Comparison of ENCODE assay signal across 23 cellular contexts in genomic region chr3:57170946-57171345, GRCh38. TPM values are rescaled to one million over a fixed set of nuclear protein-coding genes. Genes with fewer than 3 reads are reported as not detected.
"Had no signal": no experiment of that assay in that cellular context is flagged by ENCODE, and none has a peak within 500 bp of the region (broad histone marks: within the 10 kb centered on the region; RNA-seq: fewer than 3 reads in every experiment).

No MANE protein-coding gene starts in this region.

- H3K36me3 Mint-ChIP-seq: activated naive CD8-positive, alpha-beta T cell treated with anti-CD3 and anti-CD28 coated beads for 36 hours; immature natural killer cell; mesothelial cell of epicardium; naive thymus-derived CD4-positive, alpha-beta T cell; stimulated activated memory B cell treated with anti-CD40 and anti-IgM and Interleukin-4, amounts not matched to agents 10 μg/mL and 1 μg/mL and 100 μg/mL, for 72 hours had no signal

- FAIRE-seq: small intestine had no signal

- H3K4me1 ChIP-seq: ascending aorta, psoas muscle had no signal

- H3K36me3 ChIP-seq: ascending aorta, brain microvascular endothelial cell, heart left ventricle, sigmoid colon, stomach, thyroid gland had no signal

- H3K9ac ChIP-seq: parathyroid adenoma had no signal

- H3K27ac Mint-ChIP-seq: activated CD4-positive, alpha-beta T cell treated with anti-CD3 and anti-CD28 coated beads for 36 hours; activated naive CD8-positive, alpha-beta T cell treated with anti-CD3 and anti-CD28 coated beads for 36 hours; activated T-cell treated with anti-CD3 and anti-CD28 coated beads, Interleukin-2, amount 50 U/mL, for 72 hours; effector memory CD8-positive, alpha-beta T cell; immature natural killer cell; mesothelial cell of epicardium; naive thymus-derived CD4-positive, alpha-beta T cell; stimulated activated memory B cell treated with anti-CD40 and anti-IgM and Interleukin-4, amounts not matched to agents 10 μg/mL and 1 μg/mL and 100 μg/mL, for 72 hours had no signal

- H3K79me2 ChIP-seq: parathyroid adenoma had no signal

- H3K9me3 ChIP-seq: ascending aorta, heart left ventricle, psoas muscle, sigmoid colon, stomach, thyroid gland had no signal

- H3K9me3 Mint-ChIP-seq: activated naive CD8-positive, alpha-beta T cell treated with anti-CD3 and anti-CD28 coated beads for 36 hours; activated T-cell treated with anti-CD3 and anti-CD28 coated beads, Interleukin-2, amount 50 U/mL, for 72 hours; effector memory CD8-positive, alpha-beta T cell; immature natural killer cell; mesothelial cell of epicardium; neural crest cell; stimulated activated memory B cell treated with anti-CD40 and anti-IgM and Interleukin-4, amounts not matched to agents 10 μg/mL and 1 μg/mL and 100 μg/mL, for 72 hours had no signal

- DNase-seq: activated CD4-positive, alpha-beta T cell treated with anti-CD3 and anti-CD28 coated beads for 36 hours; activated naive CD8-positive, alpha-beta T cell treated with anti-CD3 and anti-CD28 coated beads for 36 hours; activated T-cell treated with anti-CD3 and anti-CD28 coated beads for 4 hours; activated T-cell treated with anti-CD3 and anti-CD28 coated beads, Interleukin-2, amount 50 U/mL, for 72 hours; cortex of kidney; effector memory CD8-positive, alpha-beta T cell; foreskin fibroblast; heart left ventricle; immature natural killer cell; kidney; psoas muscle; sigmoid colon; small intestine; stimulated activated CD8-positive, alpha-beta memory T cell treated with anti-CD3 and anti-CD28 coated beads, Interleukin-4, amount 100 ng/mL, for 48 hours; stomach; thyroid gland had no signal

- H3K27me3 ChIP-seq: ascending aorta, brain microvascular endothelial cell, sigmoid colon, thyroid gland had no signal

- H3K27ac ChIP-seq: ascending aorta, brain microvascular endothelial cell, heart left ventricle, parathyroid adenoma, psoas muscle, sigmoid colon, thyroid gland had no signal

RNA-seq across cellular contexts. Expression of gene IL17RD, which starts 5.8 kb away (rescaled TPM):
- polyA plus RNA-seq: immature natural killer cell; naive thymus-derived CD4-positive, alpha-beta T cell had no signal

RNA-seq across cellular contexts. Expression of gene HESX1, which starts 28.8 kb away (rescaled TPM):
- total RNA-seq: ascending aorta; naive thymus-derived CD4-positive, alpha-beta T cell had no signal
- polyA plus RNA-seq: immature natural killer cell had no signal
